In the genomic region with DNA sequence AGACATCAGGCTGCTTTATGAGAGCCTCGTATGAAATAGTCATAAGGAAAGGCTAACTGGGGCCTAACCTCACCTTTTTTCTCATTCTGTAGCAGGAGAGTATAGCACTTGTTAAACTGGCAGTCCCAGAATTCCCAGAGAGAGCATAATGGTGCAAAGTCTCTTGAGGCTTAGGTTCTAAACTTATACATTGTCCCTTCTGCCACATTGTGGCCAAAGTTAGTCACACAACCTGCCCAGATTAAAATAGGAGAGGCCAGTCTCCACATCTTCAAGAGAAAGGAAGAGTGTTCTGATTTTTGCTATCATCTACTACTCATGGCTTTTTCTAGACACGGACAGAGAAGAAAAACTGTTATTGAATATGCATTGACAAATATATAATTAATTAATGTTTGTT, we compare ENCODE assay signal across 1 cellular context.
TF ChIP-seq lines count a peak whose summit lies in the region.

No MANE protein-coding gene starts in this region.

TF ChIP-seq in GM23338, 12 proteins besides CTCF, POLR2A, EP300 and RAD21 (continued from another document):
- TF ChIP-seq, protein P1, sequence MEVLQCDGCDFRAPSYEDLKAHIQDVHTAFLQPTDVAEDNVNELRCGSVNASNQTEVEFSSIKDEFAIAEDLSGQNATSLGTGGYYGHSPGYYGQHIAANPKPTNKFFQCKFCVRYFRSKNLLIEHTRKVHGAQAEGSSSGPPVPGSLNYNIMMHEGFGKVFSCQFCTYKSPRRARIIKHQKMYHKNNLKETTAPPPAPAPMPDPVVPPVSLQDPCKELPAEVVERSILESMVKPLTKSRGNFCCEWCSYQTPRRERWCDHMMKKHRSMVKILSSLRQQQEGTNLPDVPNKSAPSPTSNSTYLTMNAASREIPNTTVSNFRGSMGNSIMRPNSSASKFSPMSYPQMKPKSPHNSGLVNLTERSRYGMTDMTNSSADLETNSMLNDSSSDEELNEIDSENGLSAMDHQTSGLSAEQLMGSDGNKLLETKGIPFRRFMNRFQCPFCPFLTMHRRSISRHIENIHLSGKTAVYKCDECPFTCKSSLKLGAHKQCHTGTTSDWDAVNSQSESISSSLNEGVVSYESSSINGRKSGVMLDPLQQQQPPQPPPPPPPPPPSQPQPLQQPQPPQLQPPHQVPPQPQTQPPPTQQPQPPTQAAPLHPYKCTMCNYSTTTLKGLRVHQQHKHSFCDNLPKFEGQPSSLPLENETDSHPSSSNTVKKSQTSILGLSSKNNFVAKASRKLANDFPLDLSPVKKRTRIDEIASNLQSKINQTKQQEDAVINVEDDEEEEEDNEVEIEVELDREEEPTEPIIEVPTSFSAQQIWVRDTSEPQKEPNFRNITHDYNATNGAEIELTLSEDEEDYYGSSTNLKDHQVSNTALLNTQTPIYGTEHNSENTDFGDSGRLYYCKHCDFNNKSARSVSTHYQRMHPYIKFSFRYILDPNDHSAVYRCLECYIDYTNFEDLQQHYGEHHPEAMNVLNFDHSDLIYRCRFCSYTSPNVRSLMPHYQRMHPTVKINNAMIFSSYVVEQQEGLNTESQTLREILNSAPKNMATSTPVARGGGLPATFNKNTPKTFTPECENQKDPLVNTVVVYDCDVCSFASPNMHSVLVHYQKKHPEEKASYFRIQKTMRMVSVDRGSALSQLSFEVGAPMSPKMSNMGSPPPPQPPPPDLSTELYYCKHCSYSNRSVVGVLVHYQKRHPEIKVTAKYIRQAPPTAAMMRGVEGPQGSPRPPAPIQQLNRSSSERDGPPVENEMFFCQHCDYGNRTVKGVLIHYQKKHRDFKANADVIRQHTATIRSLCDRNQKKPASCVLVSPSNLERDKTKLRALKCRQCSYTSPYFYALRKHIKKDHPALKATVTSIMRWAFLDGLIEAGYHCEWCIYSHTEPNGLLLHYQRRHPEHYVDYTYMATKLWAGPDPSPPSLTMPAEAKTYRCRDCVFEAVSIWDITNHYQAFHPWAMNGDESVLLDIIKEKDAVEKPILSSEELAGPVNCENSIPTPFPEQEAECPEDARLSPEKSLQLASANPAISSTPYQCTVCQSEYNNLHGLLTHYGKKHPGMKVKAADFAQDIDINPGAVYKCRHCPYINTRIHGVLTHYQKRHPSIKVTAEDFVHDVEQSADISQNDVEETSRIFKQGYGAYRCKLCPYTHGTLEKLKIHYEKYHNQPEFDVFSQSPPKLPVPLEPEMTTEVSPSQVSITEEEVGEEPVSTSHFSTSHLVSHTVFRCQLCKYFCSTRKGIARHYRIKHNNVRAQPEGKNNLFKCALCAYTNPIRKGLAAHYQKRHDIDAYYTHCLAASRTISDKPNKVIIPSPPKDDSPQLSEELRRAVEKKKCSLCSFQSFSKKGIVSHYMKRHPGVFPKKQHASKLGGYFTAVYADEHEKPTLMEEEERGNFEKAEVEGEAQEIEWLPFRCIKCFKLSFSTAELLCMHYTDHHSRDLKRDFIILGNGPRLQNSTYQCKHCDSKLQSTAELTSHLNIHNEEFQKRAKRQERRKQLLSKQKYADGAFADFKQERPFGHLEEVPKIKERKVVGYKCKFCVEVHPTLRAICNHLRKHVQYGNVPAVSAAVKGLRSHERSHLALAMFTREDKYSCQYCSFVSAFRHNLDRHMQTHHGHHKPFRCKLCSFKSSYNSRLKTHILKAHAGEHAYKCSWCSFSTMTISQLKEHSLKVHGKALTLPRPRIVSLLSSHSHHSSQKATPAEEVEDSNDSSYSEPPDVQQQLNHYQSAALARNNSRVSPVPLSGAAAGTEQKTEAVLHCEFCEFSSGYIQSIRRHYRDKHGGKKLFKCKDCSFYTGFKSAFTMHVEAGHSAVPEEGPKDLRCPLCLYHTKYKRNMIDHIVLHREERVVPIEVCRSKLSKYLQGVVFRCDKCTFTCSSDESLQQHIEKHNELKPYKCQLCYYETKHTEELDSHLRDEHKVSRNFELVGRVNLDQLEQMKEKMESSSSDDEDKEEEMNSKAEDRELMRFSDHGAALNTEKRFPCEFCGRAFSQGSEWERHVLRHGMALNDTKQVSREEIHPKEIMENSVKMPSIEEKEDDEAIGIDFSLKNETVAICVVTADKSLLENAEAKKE (CRISPR knock-in tag; IDR thresholded peaks at IDR 0.05): no peak
